16 cellular contexts compared by ENCODE assay signal in the genomic region with DNA sequence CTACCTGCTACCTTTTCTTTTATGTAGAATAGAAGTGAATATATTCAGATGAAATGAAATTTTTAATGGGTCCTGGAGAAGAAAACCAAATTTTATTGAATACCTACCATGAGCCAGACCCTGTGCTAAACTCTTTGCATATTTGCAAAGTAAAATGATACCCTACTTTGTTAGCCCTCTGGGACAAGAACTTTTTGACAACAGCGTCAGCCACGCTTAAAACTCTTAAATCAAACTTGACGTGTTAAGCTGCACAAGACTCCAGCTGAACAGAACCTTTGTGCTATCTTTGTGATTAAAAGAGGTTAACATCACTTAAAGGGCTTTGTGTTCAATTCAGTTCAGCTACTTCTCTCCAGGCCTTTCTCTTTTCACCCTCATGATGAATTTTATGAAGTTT.
DNase-seq lines count a peak whose midpoint lies in the region; ATAC-seq and TF ChIP-seq lines count a peak whose summit lies in the region.
"Had no signal": no experiment of that assay in that cellular context is flagged by ENCODE, and none has a peak within 500 bp of the region (broad histone marks: within the 10 kb centered on the region; RNA-seq: fewer than 3 reads in every experiment).

No MANE protein-coding gene starts in this region.

- peak overlapping the region; percentile 47; the same call in 1 of the 2 replicates for H3K27ac ChIP-seq in HEK293 (ENCODE audit: extremely low read depth, low read depth, low read length)

- ATAC-seq in HG03460 (IDR thresholded peaks at IDR 0.05; ENCODE audit: unreplicated experiment) (no peak), HG02885 (IDR thresholded peaks at IDR 0.05; ENCODE audit: poor library complexity, unreplicated experiment) (no peak)
- ATAC-seq: GM12878, GM23338 had no signal

- no peak for DNase-seq in HEK293T (ENCODE audit: extremely low spot score)
- DNase-seq in left kidney (ENCODE audit: low read depth, low spot score), result peak; percentile 35
- DNase-seq in NCI-H1694 treated with DMSO at 0.1 percent for 48 hours (lab: John Stamatoyannopoulos, UW), result no peak
- DNase-seq: C1 segment of cervical spinal cord; Calu3; CD4-positive, alpha-beta memory T cell; COR-L47; DMS79; EL; GDM1; H9 had no signal

- POLR2A ChIA-PET in HEK293 (lab: Yijun Ruan, JAX), result no interaction called here
- POLR2A ChIA-PET in HEK293T (lab: Yijun Ruan, JAX), result interaction anchor here (1.2 kb wide), 1 partner anchor 26 kb away, joined by 3 read pairs; no protein-coding TSS in a partner anchor

- H3K9me3 ChIP-seq in HEK293 (ENCODE audit: control insufficient read depth, insufficient read depth, low read depth, low read length), result peaks cover 2% of the 10 kb centered on the region; the same call in 1 of the 2 replicates

- no peak for TF ChIP-seq CTCF in HEK293 (tag by site-specific recombination; IDR thresholded peaks at IDR 0.05)

- CTCF ChIA-PET in HEK293 (lab: Yijun Ruan, JAX) (no interaction called here), HEK293T (lab: Yijun Ruan, JAX) (interaction anchor here (0.6 kb wide), 1 partner anchor 34 kb away, joined by 3 read pairs; no protein-coding TSS in a partner anchor)

- peaks cover 11% of the 10 kb centered on the region for H3K4me1 ChIP-seq in HEK293 (ENCODE audit: control insufficient read depth, insufficient read depth, low read length)

- H3K4me3 ChIP-seq in HEK293 (ENCODE audit: low read depth, low read length), result no peak overlapping the region
- H3K4me3 ChIP-seq: GM12878, GM23338 had no signal

- no peaks in the 10 kb centered on the region for H3K36me3 ChIP-seq in HEK293 (ENCODE audit: control insufficient read depth in 2 of 2, insufficient read depth in 1 of 2, low read length in 2 of 2)

TF ChIP-seq in HEK293, 187 proteins besides CTCF, POLR2A, EP300 and RAD21 (continues in another document):
- no peak; the same call in 1 of the 2 replicates for TF ChIP-seq KLF7 (tag by site-specific recombination; IDR thresholded peaks at IDR 0.05; ENCODE audit: borderline replicate concordance)
- no peak for TF ChIP-seq ZNF223 (tag by site-specific recombination; IDR thresholded peaks at IDR 0.05)
- TF ChIP-seq ZNF2 (tag by site-specific recombination; IDR thresholded peaks at IDR 0.05), result no peak
- TF ChIP-seq, protein P1, sequence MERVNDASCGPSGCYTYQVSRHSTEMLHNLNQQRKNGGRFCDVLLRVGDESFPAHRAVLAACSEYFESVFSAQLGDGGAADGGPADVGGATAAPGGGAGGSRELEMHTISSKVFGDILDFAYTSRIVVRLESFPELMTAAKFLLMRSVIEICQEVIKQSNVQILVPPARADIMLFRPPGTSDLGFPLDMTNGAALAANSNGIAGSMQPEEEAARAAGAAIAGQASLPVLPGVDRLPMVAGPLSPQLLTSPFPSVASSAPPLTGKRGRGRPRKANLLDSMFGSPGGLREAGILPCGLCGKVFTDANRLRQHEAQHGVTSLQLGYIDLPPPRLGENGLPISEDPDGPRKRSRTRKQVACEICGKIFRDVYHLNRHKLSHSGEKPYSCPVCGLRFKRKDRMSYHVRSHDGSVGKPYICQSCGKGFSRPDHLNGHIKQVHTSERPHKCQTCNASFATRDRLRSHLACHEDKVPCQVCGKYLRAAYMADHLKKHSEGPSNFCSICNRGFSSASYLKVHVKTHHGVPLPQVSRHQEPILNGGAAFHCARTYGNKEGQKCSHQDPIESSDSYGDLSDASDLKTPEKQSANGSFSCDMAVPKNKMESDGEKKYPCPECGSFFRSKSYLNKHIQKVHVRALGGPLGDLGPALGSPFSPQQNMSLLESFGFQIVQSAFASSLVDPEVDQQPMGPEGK (tag by site-specific recombination; IDR thresholded peaks at IDR 0.05), result no peak
- TF ChIP-seq, protein P2, sequence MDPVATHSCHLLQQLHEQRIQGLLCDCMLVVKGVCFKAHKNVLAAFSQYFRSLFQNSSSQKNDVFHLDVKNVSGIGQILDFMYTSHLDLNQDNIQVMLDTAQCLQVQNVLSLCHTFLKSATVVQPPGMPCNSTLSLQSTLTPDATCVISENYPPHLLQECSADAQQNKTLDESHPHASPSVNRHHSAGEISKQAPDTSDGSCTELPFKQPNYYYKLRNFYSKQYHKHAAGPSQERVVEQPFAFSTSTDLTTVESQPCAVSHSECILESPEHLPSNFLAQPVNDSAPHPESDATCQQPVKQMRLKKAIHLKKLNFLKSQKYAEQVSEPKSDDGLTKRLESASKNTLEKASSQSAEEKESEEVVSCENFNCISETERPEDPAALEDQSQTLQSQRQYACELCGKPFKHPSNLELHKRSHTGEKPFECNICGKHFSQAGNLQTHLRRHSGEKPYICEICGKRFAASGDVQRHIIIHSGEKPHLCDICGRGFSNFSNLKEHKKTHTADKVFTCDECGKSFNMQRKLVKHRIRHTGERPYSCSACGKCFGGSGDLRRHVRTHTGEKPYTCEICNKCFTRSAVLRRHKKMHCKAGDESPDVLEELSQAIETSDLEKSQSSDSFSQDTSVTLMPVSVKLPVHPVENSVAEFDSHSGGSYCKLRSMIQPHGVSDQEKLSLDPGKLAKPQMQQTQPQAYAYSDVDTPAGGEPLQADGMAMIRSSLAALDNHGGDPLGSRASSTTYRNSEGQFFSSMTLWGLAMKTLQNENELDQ (tag by site-specific recombination; IDR thresholded peaks at IDR 0.05; ENCODE audit: low read depth), result no peak
- TF ChIP-seq, protein P3, sequence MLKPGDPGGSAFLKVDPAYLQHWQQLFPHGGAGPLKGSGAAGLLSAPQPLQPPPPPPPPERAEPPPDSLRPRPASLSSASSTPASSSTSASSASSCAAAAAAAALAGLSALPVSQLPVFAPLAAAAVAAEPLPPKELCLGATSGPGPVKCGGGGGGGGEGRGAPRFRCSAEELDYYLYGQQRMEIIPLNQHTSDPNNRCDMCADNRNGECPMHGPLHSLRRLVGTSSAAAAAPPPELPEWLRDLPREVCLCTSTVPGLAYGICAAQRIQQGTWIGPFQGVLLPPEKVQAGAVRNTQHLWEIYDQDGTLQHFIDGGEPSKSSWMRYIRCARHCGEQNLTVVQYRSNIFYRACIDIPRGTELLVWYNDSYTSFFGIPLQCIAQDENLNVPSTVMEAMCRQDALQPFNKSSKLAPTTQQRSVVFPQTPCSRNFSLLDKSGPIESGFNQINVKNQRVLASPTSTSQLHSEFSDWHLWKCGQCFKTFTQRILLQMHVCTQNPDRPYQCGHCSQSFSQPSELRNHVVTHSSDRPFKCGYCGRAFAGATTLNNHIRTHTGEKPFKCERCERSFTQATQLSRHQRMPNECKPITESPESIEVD (tag by site-specific recombination; IDR thresholded peaks at IDR 0.05), result peak; percentile 94
- no peak for TF ChIP-seq YY2 (tag by site-specific recombination; IDR thresholded peaks at IDR 0.05)

TF ChIP-seq in HEK293T, 16 proteins besides CTCF, POLR2A, EP300 and RAD21:
- TF ChIP-seq, protein P4, sequence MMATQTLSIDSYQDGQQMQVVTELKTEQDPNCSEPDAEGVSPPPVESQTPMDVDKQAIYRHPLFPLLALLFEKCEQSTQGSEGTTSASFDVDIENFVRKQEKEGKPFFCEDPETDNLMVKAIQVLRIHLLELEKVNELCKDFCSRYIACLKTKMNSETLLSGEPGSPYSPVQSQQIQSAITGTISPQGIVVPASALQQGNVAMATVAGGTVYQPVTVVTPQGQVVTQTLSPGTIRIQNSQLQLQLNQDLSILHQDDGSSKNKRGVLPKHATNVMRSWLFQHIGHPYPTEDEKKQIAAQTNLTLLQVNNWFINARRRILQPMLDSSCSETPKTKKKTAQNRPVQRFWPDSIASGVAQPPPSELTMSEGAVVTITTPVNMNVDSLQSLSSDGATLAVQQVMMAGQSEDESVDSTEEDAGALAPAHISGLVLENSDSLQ (IDR thresholded peaks at IDR 0.05), result peak; percentile 81
- TF ChIP-seq FOXA1 (IDR thresholded peaks at IDR 0.05) (peak; percentile 91), FOXK2 (IDR thresholded peaks at IDR 0.05) (no peak)
